Comparison of ENCODE assay signal across 1 cellular context in genomic region chr20:35290887-35291417, GRCh38.
TF ChIP-seq lines count a peak whose summit lies in the region.

No MANE protein-coding gene starts in this region.

TF ChIP-seq in H1, 55 proteins besides CTCF, POLR2A, EP300 and RAD21:
- TF ChIP-seq PHF8 (conservative IDR thresholded peaks at IDR 0.05; ENCODE audit: low read depth, low read length) (no peak), RNF2 (IDR thresholded peaks at IDR 0.05; ENCODE audit: borderline replicate concordance, low read depth, low read length, missing control alignments, poor library complexity, severe bottlenecking) (no peak), TBP (IDR thresholded peaks at IDR 0.05; ENCODE audit: low read depth, low read length) (no peak), CTBP2 (IDR thresholded peaks at IDR 0.05; ENCODE audit: borderline replicate concordance, insufficient read depth, insufficient read length, low read length) (no peak), POU5F1 (IDR thresholded peaks at IDR 0.05; ENCODE audit: low read depth, low read length) (no peak), SIN3A (conservative IDR thresholded peaks at IDR 0.05 in 1 of 2, IDR thresholded peaks at IDR 0.05 in 1 of 2; ENCODE audit: low read depth in 1 of 2, low read length in 2 of 2) (no peak), CBX8 (IDR thresholded peaks at IDR 0.05; ENCODE audit: borderline replicate concordance, low read depth, low read length) (no peak), YY1 (IDR thresholded peaks at IDR 0.05; ENCODE audit: low read depth, low read length) (no peak), TEAD4 (IDR thresholded peaks at IDR 0.05; ENCODE audit: low read depth, low read length) (no peak), KDM5A (IDR thresholded peaks at IDR 0.05; ENCODE audit: low read length) (no peak), EGR1 (IDR thresholded peaks at IDR 0.05; ENCODE audit: borderline replicate concordance, low read depth, low read length) (no peak), SRF (IDR thresholded peaks at IDR 0.05; ENCODE audit: low read depth, low read length) (no peak), CEBPB (IDR thresholded peaks at IDR 0.05; ENCODE audit: low read depth, low read length) (no peak), BACH1 (IDR thresholded peaks at IDR 0.05; ENCODE audit: low read length) (no peak), KDM1A (IDR thresholded peaks at IDR 0.05; ENCODE audit: borderline replicate concordance, low read length) (no peak), JUND (IDR thresholded peaks at IDR 0.05; ENCODE audit: low read length) (no peak), RXRA (IDR thresholded peaks at IDR 0.05; ENCODE audit: insufficient read depth, low read depth, low read length) (no peak), CHD1 (IDR thresholded peaks at IDR 0.05; ENCODE audit: low read depth, low read length) (no peak), NANOG (IDR thresholded peaks at IDR 0.05; ENCODE audit: insufficient read depth, low read depth, low read length, poor library complexity, severe bottlenecking) (no peak)
